Comparison of ENCODE assay signal across 8 cellular contexts in genomic region chr7:6271694-6272371, GRCh38. TPM values are rescaled to one million over a fixed set of nuclear protein-coding genes. Genes with fewer than 3 reads are reported as not detected.
DNase-seq lines count a peak whose midpoint lies in the region; ATAC-seq and TF ChIP-seq lines count a peak whose summit lies in the region.

No MANE protein-coding gene starts in this region.

- H3K27me3 ChIP-seq in WERI-Rb-1 (ENCODE audit: insufficient read depth, low read depth, severe bottlenecking): no peaks in the 10 kb centered on the region
- no peaks in the 10 kb centered on the region for H3K27me3 ChIP-seq in tibial artery

- H3K9me3 ChIP-seq in WERI-Rb-1 (ENCODE audit: severe bottlenecking) (no peaks in the 10 kb centered on the region), mucosa of descending colon (no peaks in the 10 kb centered on the region), tibial artery (no peaks in the 10 kb centered on the region)

- TF ChIP-seq CTCF in GM10266 (IDR thresholded peaks at IDR 0.05; ENCODE audit: control insufficient read depth, insufficient read depth, low read depth, missing control alignments) (no peak), WERI-Rb-1 (IDR thresholded peaks at IDR 0.05; ENCODE audit: low read depth, low read length) (no peak), mucosa of descending colon (IDR thresholded peaks at IDR 0.05) (no peak), tibial artery (IDR thresholded peaks at IDR 0.05) (no peak)

- H3K27ac Mint-ChIP-seq in effector memory CD8-positive, alpha-beta T cell: peak overlapping the region; percentile 81 to 84

- peak overlapping the region; percentile 91 to 93 for H3K4me3 Mint-ChIP-seq in effector memory CD8-positive, alpha-beta T cell

- no peak overlapping the region for H3K27ac ChIP-seq in WERI-Rb-1
- H3K27ac ChIP-seq in tibial artery: peak overlapping the region; percentile 87 to 93

- H3K36me3 ChIP-seq in WERI-Rb-1 (no peaks in the 10 kb centered on the region), mucosa of descending colon (ENCODE audit: low read depth) (no peaks in the 10 kb centered on the region), tibial artery (no peaks in the 10 kb centered on the region)

- peak overlapping the region; percentile 66 for H3K4me3 ChIP-seq in WERI-Rb-1 (ENCODE audit: low read depth, low read length)
- peak overlapping the region; percentile 75 for H3K4me3 ChIP-seq in mucosa of descending colon
- peak overlapping the region; percentile 99 for H3K4me3 ChIP-seq in tibial artery

- peaks cover 6% of the 10 kb centered on the region for H3K36me3 Mint-ChIP-seq in effector memory CD8-positive, alpha-beta T cell (ENCODE audit: insufficient read depth)

- ATAC-seq in HG02884 (IDR thresholded peaks at IDR 0.05; ENCODE audit: unreplicated experiment): peak; percentile 12
- ATAC-seq in effector memory CD8-positive, alpha-beta T cell (replicated peaks): peak; percentile 16
- ATAC-seq in mucosa of descending colon: peak; percentile 7
- no peak for ATAC-seq in GM21515 (IDR thresholded peaks at IDR 0.05; ENCODE audit: unreplicated experiment)
- ATAC-seq in HG02973 (IDR thresholded peaks at IDR 0.05; ENCODE audit: unreplicated experiment): no peak

- H3K9me3 Mint-ChIP-seq in effector memory CD8-positive, alpha-beta T cell: no peaks in the 10 kb centered on the region

- H3K27me3 Mint-ChIP-seq in effector memory CD8-positive, alpha-beta T cell: peaks cover 0 to 12% of the 10 kb centered on the region in 2 donors

- H3K4me1 ChIP-seq in mucosa of descending colon (ENCODE audit: low read depth) (peaks cover 23% of the 10 kb centered on the region), tibial artery (peaks cover 0 to 32% (median 23%) of the 10 kb centered on the region in 4 donors)

- H3K4me1 Mint-ChIP-seq in effector memory CD8-positive, alpha-beta T cell (ENCODE audit: low read depth in 2 of 2): peaks cover 21 to 30% of the 10 kb centered on the region in 2 donors

- intact Hi-C loops in mucosa of descending colon (cut with DNase I, micrococcal nuclease) (loop anchor here in 1 of 2 donors (10.0 kb wide), 1 partner anchor 163 kb away; no protein-coding TSS in a partner anchor), tibial artery (cut with DNase I; ENCODE audit: low total_unique reads) (loop anchor here (5.0 kb wide), 1 partner anchor 110 kb away; no protein-coding TSS in a partner anchor)

- peak; percentile 54 for DNase-seq in GM10266 (ENCODE audit: extremely low spot score)
- peak; percentile 30 for DNase-seq in WERI-Rb-1
- peak in 1 of 3 experiments; percentile 9 for DNase-seq in effector memory CD8-positive, alpha-beta T cell
- peak; percentile 35 to 59 (median 59) for DNase-seq in mucosa of descending colon
- DNase-seq in tibial artery: peak in 1 of 2 donors; percentile 69

RNA-seq across cellular contexts. Expression of gene CYTH3, which starts 0.6 kb away (rescaled TPM):
- total RNA-seq in mucosa of descending colon: 10 to 100 TPM; 10.4 to 23.2 (median 11.9) TPM

Comparison
In these comparisons a context has a peak if more than half of its experiments do, and no peak if none do; other contexts are left out.
1. ATAC-seq: peak in HG02884 (single experiment), effector memory CD8-positive, alpha-beta T cell (single experiment) and mucosa of descending colon (single experiment); none in GM21515 (single experiment) and HG02973 (single experiment).
2. Peak in every context shown above with its lines, with median percentiles within 50 percentile points of each other: H3K4me3 ChIP-seq.